In genomic region chr6:33610057-33610456, GRCh38 we compare ENCODE assay signal across 12 cellular contexts. TPM values are rescaled to one million over a fixed set of nuclear protein-coding genes. Genes with fewer than 3 reads are reported as not detected.
DNase-seq lines count a peak whose midpoint lies in the region; ATAC-seq and TF ChIP-seq lines count a peak whose summit lies in the region.
"Had no signal": no experiment of that assay in that cellular context is flagged by ENCODE, and none has a peak within 500 bp of the region (broad histone marks: within the 10 kb centered on the region; RNA-seq: fewer than 3 reads in every experiment).

No MANE protein-coding gene starts in this region.

- no peak overlapping the region for H3K4me3 ChIP-seq in right cardiac atrium (ENCODE audit: low read length)
- no peak overlapping the region for H3K4me3 ChIP-seq in psoas muscle

- ATAC-seq in right cardiac atrium: peak; percentile 44 to 85
- peak in 1 of 4 donors; percentile 27 for ATAC-seq in psoas muscle
- ATAC-seq in HG03108 (IDR thresholded peaks at IDR 0.05; ENCODE audit: unreplicated experiment): no peak
- ATAC-seq: activated T-helper 17 cell treated with anti-CD3 and anti-CD28 coated beads, Interleukin-2, amount 50 U/mL, for 72 hours; foreskin keratinocyte had no signal

- TF ChIP-seq CTCF in psoas muscle (IDR thresholded peaks at IDR 0.05): no peak

- H3K27me3 ChIP-seq in right cardiac atrium (ENCODE audit: control insufficient read depth, insufficient read depth): no peaks in the 10 kb centered on the region
- no peaks in the 10 kb centered on the region for H3K27me3 ChIP-seq in psoas muscle (ENCODE audit: insufficient read depth in 3 of 3, low read length in 2 of 3)
- H3K27me3 ChIP-seq: foreskin keratinocyte had no signal

- in situ Hi-C loops in ACHN (cut with HindIII; ENCODE audit: low pct_ligation_motif_present, low pct_unique_long_range_greater_than_20kb, low sequenced_read_pairs): no loop called here

- H3K4me1 ChIP-seq in right cardiac atrium (ENCODE audit: control insufficient read depth, insufficient read depth, low read length) (peaks cover 10% of the 10 kb centered on the region), psoas muscle (peaks cover 21% of the 10 kb centered on the region)

- intact Hi-C loops in right cardiac atrium (cut with DNase I) (no loop called here), psoas muscle (cut with DNase I) (no loop called here)

- peak overlapping the region; percentile 68 for H3K27ac ChIP-seq in right cardiac atrium (ENCODE audit: low read length)
- peak overlapping the region; percentile 36 for H3K27ac ChIP-seq in psoas muscle
- H3K27ac ChIP-seq: foreskin keratinocyte had no signal

- no peaks in the 10 kb centered on the region for H3K36me3 ChIP-seq in psoas muscle (ENCODE audit: insufficient read depth in 1 of 2, low read depth in 1 of 2)

- DNase-seq in ACHN: peak; percentile 82
- peak in 1 of 3 donors; percentile 39 for DNase-seq in right cardiac atrium
- no peak for DNase-seq in psoas muscle
- DNase-seq in putamen (ENCODE audit: low spot score): no peak
- no peak for DNase-seq in SW 1271 (lab: John Stamatoyannopoulos, UW)
- DNase-seq in NCI-H1105 treated with DMSO at 0.1 percent for 48 hours (lab: John Stamatoyannopoulos, UW): no peak
- DNase-seq: AML-193, foreskin keratinocyte, SHP77 had no signal

- H3K9me3 ChIP-seq in right cardiac atrium (ENCODE audit: control insufficient read depth, low read length): no peaks in the 10 kb centered on the region
- no peaks in the 10 kb centered on the region for H3K9me3 ChIP-seq in psoas muscle

- 51% methylated on average over 4 of the region's 4 CpGs for WGBS in right cardiac atrium
- WGBS in psoas muscle, 3 donors: 55 to 81% (median 65%) methylated on average over 4 of the region's 4 CpGs

TF ChIP-seq in PFSK-1, 5 proteins besides CTCF, POLR2A, EP300 and RAD21:
- TF ChIP-seq FOXP2 (optimal IDR thresholded peaks at IDR 0.05; ENCODE audit: borderline replicate concordance, extremely low read depth, extremely low read length, insufficient read depth) (peak; percentile 36), SIN3A (IDR thresholded peaks at IDR 0.05; ENCODE audit: borderline replicate concordance, insufficient read depth, low read length) (no peak)
TF ChIP-seq in PFSK-1: peak in this region for 1.

RNA-seq across cellular contexts. Expression of gene ITPR3, which starts 11.1 kb away (rescaled TPM):
- polyA plus RNA-seq in PFSK-1 (2012; ENCODE audit: insufficient read length, low read depth): 23.7 TPM
- total RNA-seq in right cardiac atrium: 1 to 10 TPM; 4.7 to 9.1 (median 6.5) TPM
- polyA plus RNA-seq in right cardiac atrium: 5.7 TPM
- 1 to 10 TPM; 3.1 to 7.4 (median 4.1) TPM for total RNA-seq in psoas muscle
- polyA plus RNA-seq in psoas muscle: 1 to 10 TPM; 1.9 to 5.5 (median 2.2) TPM

RNA-seq across cellular contexts. Expression of gene BAK1, which starts 30.0 kb away (rescaled TPM):
- polyA plus RNA-seq in PFSK-1 (2012; ENCODE audit: insufficient read length, low read depth): 47.4 TPM
- total RNA-seq in right cardiac atrium (10 to 100 TPM; 14.6 to 17.8 (median 16.7) TPM), psoas muscle (10 to 100 TPM; 10.3 to 22.1 (median 17.6) TPM)
- polyA plus RNA-seq in right cardiac atrium (17.1 TPM), psoas muscle (10 to 100 TPM; 19.8 to 55.9 (median 55.0) TPM)
